In the genomic region with DNA sequence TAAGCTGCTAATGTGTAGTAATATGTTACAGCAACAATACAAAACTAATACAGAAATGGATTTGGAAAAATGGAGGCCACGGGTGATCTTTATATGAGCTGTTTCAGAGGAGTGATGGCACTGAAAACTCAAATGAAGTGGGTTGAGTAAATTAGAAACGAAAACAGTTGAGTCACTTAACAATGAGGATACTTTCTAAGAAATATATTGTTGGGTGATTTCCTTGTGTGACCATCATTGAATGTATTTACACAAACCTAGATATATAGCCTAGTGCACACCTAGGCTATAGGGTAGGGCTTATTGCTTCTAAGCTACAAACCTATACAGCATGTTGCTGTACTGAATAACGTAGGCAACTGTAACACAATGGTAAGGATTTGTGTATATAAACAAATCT, we compare ENCODE assay signal across 14 cellular contexts. TPM values are rescaled to one million over a fixed set of nuclear protein-coding genes. Genes with fewer than 3 reads are reported as not detected.
DNase-seq lines count a peak whose midpoint lies in the region; ATAC-seq and TF ChIP-seq lines count a peak whose summit lies in the region.
"Had no signal": no experiment of that assay in that cellular context is flagged by ENCODE, and none has a peak within 500 bp of the region (broad histone marks: within the 10 kb centered on the region; RNA-seq: fewer than 3 reads in every experiment).

No MANE protein-coding gene starts in this region.

- no peaks in the 10 kb centered on the region for H3K36me3 Mint-ChIP-seq in activated CD8-positive, alpha-beta T cell treated with anti-CD3 and anti-CD28 coated beads for 36 hours (ENCODE audit: low read depth)
- no peaks in the 10 kb centered on the region for H3K36me3 Mint-ChIP-seq in activated CD8-positive, alpha-beta T cell treated with anti-CD3 and anti-CD28 coated beads, Interleukin-2, amount 10 ng/mL, durations not matched to agents 7 days and 5 days (ENCODE audit: low read depth)
- H3K36me3 Mint-ChIP-seq in activated T-helper 17 cell treated with anti-CD3 and anti-CD28 coated beads, Interleukin-2, amount 50 U/mL, for 72 hours (ENCODE audit: low read depth), result no peaks in the 10 kb centered on the region
- H3K36me3 Mint-ChIP-seq: CD8-positive, alpha-beta T cell had no signal

- POLR2A ChIA-PET in activated CD8-positive, alpha-beta T cell treated with anti-CD3 and anti-CD28 coated beads for 36 hours (lab: Charles Lee), result no interaction called here
- POLR2A ChIA-PET in activated CD8-positive, alpha-beta T cell treated with anti-CD3 and anti-CD28 coated beads, Interleukin-2, amount 10 ng/mL, durations not matched to agents 7 days and 5 days (lab: Charles Lee), result no interaction called here

- H3K9me3 Mint-ChIP-seq in activated CD8-positive, alpha-beta T cell treated with anti-CD3 and anti-CD28 coated beads for 36 hours, result peaks cover 2% of the 10 kb centered on the region
- H3K9me3 Mint-ChIP-seq in activated CD8-positive, alpha-beta T cell treated with anti-CD3 and anti-CD28 coated beads, Interleukin-2, amount 10 ng/mL, durations not matched to agents 7 days and 5 days (ENCODE audit: insufficient read depth), result no peaks in the 10 kb centered on the region
- H3K9me3 Mint-ChIP-seq in activated T-helper 17 cell treated with anti-CD3 and anti-CD28 coated beads, Interleukin-2, amount 50 U/mL, for 72 hours, result peaks cover 7% of the 10 kb centered on the region

- no peak overlapping the region for H3K4me3 Mint-ChIP-seq in activated CD8-positive, alpha-beta T cell treated with anti-CD3 and anti-CD28 coated beads for 36 hours
- no peak overlapping the region for H3K4me3 Mint-ChIP-seq in activated CD8-positive, alpha-beta T cell treated with anti-CD3 and anti-CD28 coated beads, Interleukin-2, amount 10 ng/mL, durations not matched to agents 7 days and 5 days
- H3K4me3 Mint-ChIP-seq in activated T-helper 17 cell treated with anti-CD3 and anti-CD28 coated beads, Interleukin-2, amount 50 U/mL, for 72 hours, result no peak overlapping the region
- H3K4me3 Mint-ChIP-seq: B cell; CD8-positive, alpha-beta T cell had no signal

- intact Hi-C loops in activated CD8-positive, alpha-beta T cell treated with anti-CD3 and anti-CD28 coated beads for 36 hours (cut with micrococcal nuclease), result no loop called here
- intact Hi-C loops in mucosa of descending colon (cut with DNase I, micrococcal nuclease), result no loop called here

- no peak overlapping the region for H3K27ac Mint-ChIP-seq in activated CD8-positive, alpha-beta T cell treated with anti-CD3 and anti-CD28 coated beads for 36 hours
- no peak overlapping the region for H3K27ac Mint-ChIP-seq in activated CD8-positive, alpha-beta T cell treated with anti-CD3 and anti-CD28 coated beads, Interleukin-2, amount 10 ng/mL, durations not matched to agents 7 days and 5 days
- no peak overlapping the region for H3K27ac Mint-ChIP-seq in activated T-helper 17 cell treated with anti-CD3 and anti-CD28 coated beads, Interleukin-2, amount 50 U/mL, for 72 hours
- H3K27ac Mint-ChIP-seq: B cell; CD8-positive, alpha-beta T cell had no signal

- CTCF ChIA-PET in activated CD8-positive, alpha-beta T cell treated with anti-CD3 and anti-CD28 coated beads for 36 hours (lab: Charles Lee), result interaction anchor here (1.4 kb wide), 1 partner anchor 16 kb away, joined by 4 read pairs; no protein-coding TSS in a partner anchor
- CTCF ChIA-PET in activated CD8-positive, alpha-beta T cell treated with anti-CD3 and anti-CD28 coated beads, Interleukin-2, amount 10 ng/mL, durations not matched to agents 7 days and 5 days (lab: Charles Lee), result no interaction called here

- TF ChIP-seq CTCF in activated CD8-positive, alpha-beta T cell treated with anti-CD3 and anti-CD28 coated beads for 36 hours (IDR thresholded peaks at IDR 0.05), result no peak
- no peak for TF ChIP-seq CTCF in mucosa of descending colon (IDR thresholded peaks at IDR 0.05)

- H3K4me3 ChIP-seq in mucosa of descending colon, result no peak overlapping the region
- H3K4me3 ChIP-seq: BLaER1 treated with 17β-estradiol and CSF1 and Interleukin-3, amounts not matched to agents 10 nM and 100 nM; GM12878 had no signal

- H3K9me3 ChIP-seq in mucosa of descending colon, result no peaks in the 10 kb centered on the region

- no peak for DNase-seq in activated CD8-positive, alpha-beta T cell treated with anti-CD3 and anti-CD28 coated beads for 36 hours
- DNase-seq in activated CD8-positive, alpha-beta T cell treated with anti-CD3 and anti-CD28 coated beads, Interleukin-2, amount 10 ng/mL, durations not matched to agents 7 days and 5 days, result no peak
- no peak for DNase-seq in mucosa of descending colon
- DNase-seq: Calu3; CD8-positive, alpha-beta T cell; DMS79 treated with DMSO at 0.1 percent for 48 hours; GOT3; H7 had no signal

- H3K36me3 ChIP-seq in mucosa of descending colon (ENCODE audit: low read depth), result no peaks in the 10 kb centered on the region
- H3K36me3 ChIP-seq: BLaER1 treated with 17β-estradiol and CSF1 and Interleukin-3, amounts not matched to agents 10 nM and 100 nM had no signal

- peaks cover 6% of the 10 kb centered on the region for H3K4me1 Mint-ChIP-seq in activated CD8-positive, alpha-beta T cell treated with anti-CD3 and anti-CD28 coated beads for 36 hours (ENCODE audit: low read depth)
- H3K4me1 Mint-ChIP-seq in activated CD8-positive, alpha-beta T cell treated with anti-CD3 and anti-CD28 coated beads, Interleukin-2, amount 10 ng/mL, durations not matched to agents 7 days and 5 days (ENCODE audit: low read depth), result peaks cover 2% of the 10 kb centered on the region
- H3K4me1 Mint-ChIP-seq in activated T-helper 17 cell treated with anti-CD3 and anti-CD28 coated beads, Interleukin-2, amount 50 U/mL, for 72 hours, result no peaks in the 10 kb centered on the region
- H3K4me1 Mint-ChIP-seq: B cell had no signal

- ATAC-seq in activated CD8-positive, alpha-beta T cell treated with anti-CD3 and anti-CD28 coated beads for 36 hours, result peak; percentile 62
- ATAC-seq in activated CD8-positive, alpha-beta T cell treated with anti-CD3 and anti-CD28 coated beads, Interleukin-2, amount 10 ng/mL, durations not matched to agents 7 days and 5 days, result no peak
- peak; percentile 82 for ATAC-seq in activated T-helper 17 cell treated with anti-CD3 and anti-CD28 coated beads, Interleukin-2, amount 50 U/mL, for 72 hours (replicated peaks)
- ATAC-seq in mucosa of descending colon (peak; percentile 94), HG02840 (IDR thresholded peaks at IDR 0.05; ENCODE audit: low FRiP score, unreplicated experiment) (no peak), GM19463 (IDR thresholded peaks at IDR 0.05; ENCODE audit: unreplicated experiment) (no peak)
- ATAC-seq: CD8-positive, alpha-beta T cell; GM12878 had no signal

- H3K4me1 ChIP-seq in mucosa of descending colon (ENCODE audit: low read depth), result no peaks in the 10 kb centered on the region

- peaks cover 5% of the 10 kb centered on the region for H3K27me3 Mint-ChIP-seq in activated CD8-positive, alpha-beta T cell treated with anti-CD3 and anti-CD28 coated beads for 36 hours
- peaks cover 6% of the 10 kb centered on the region for H3K27me3 Mint-ChIP-seq in activated CD8-positive, alpha-beta T cell treated with anti-CD3 and anti-CD28 coated beads, Interleukin-2, amount 10 ng/mL, durations not matched to agents 7 days and 5 days (ENCODE audit: low read depth)
- H3K27me3 Mint-ChIP-seq in activated T-helper 17 cell treated with anti-CD3 and anti-CD28 coated beads, Interleukin-2, amount 50 U/mL, for 72 hours, result peaks cover 18% of the 10 kb centered on the region

RNA-seq across cellular contexts. Expression of gene DHX15, which starts 30.5 kb away (rescaled TPM):
- total RNA-seq in activated CD8-positive, alpha-beta T cell treated with anti-CD3 and anti-CD28 coated beads for 36 hours, result 100 to 1,000 TPM; 216 to 222 TPM
- 100 to 1,000 TPM; 193 to 198 TPM for total RNA-seq in activated CD8-positive, alpha-beta T cell treated with anti-CD3 and anti-CD28 coated beads, Interleukin-2, amount 10 ng/mL, durations not matched to agents 7 days and 5 days
- 100 to 1,000 TPM; 190 to 226 TPM for total RNA-seq in activated T-helper 17 cell treated with anti-CD3 and anti-CD28 coated beads, Interleukin-2, amount 50 U/mL, for 72 hours
- 100 to 1,000 TPM; 118 to 136 (median 135) TPM for total RNA-seq in mucosa of descending colon

Comparison
In these comparisons a context has a peak if more than half of its experiments do, and no peak if none do; other contexts are left out.
1. ATAC-seq: peak in activated CD8-positive, alpha-beta T cell treated with anti-CD3 and anti-CD28 coated beads for 36 hours (single experiment), activated T-helper 17 cell treated with anti-CD3 and anti-CD28 coated beads, Interleukin-2, amount 50 U/mL, for 72 hours (single experiment) and mucosa of descending colon (single experiment); none in activated CD8-positive, alpha-beta T cell treated with anti-CD3 and anti-CD28 coated beads, Interleukin-2, amount 10 ng/mL, durations not matched to agents 7 days and 5 days (single experiment), HG02840 (single experiment) and GM19463 (single experiment).